ENCODE assay signal across 22 cellular contexts in the genomic region with DNA sequence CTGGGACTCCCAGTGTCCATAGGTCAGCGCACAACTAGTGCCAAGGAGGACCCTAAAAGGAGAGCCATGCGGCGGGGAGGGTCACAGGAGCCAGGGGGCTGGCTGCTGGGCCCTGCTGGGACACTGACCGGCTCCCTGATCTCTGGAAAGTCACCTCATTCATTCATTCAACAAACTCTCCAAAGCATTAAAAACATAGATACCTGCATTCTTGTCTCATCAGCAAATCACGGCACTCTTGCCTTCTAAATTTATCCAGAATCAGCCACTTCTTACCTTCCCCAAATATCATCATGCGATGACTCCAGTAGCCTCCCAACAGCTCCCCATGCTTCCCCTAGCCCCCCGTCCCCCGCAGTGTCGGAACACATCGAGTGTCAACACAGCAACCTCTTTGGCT.
DNase-seq lines count a peak whose midpoint lies in the region; ATAC-seq and TF ChIP-seq lines count a peak whose summit lies in the region.
"Had no signal": no experiment of that assay in that cellular context is flagged by ENCODE, and none has a peak within 500 bp of the region (broad histone marks: within the 10 kb centered on the region; RNA-seq: fewer than 3 reads in every experiment).

No MANE protein-coding gene starts in this region.

- no peak for DNase-seq in right atrium auricular region (ENCODE audit: low spot score)
- no peak for DNase-seq in Right ventricle myocardium inferior (ENCODE audit: missing footprints)
- DNase-seq in psoas muscle: peak in 1 of 2 donors; percentile 30
- DNase-seq in H7: no peak
- DNase-seq: activated CD4-positive, alpha-beta T cell treated with anti-CD3 and anti-CD28 coated beads for 36 hours; caudate nucleus; cortex of kidney; effector memory CD4-positive, alpha-beta T cell; islet precursor cell; NCI-H1436; NCI-H2081; NCI-H2227 treated with DMSO at 0.1 percent for 48 hours; SIG-M5; stimulated activated CD4-positive, alpha-beta T cell treated with anti-CD3 and anti-CD28 coated beads, Interleukin-1b, Interleukin-23, amount 100 ng/mL, for 48 hours had no signal

- H3K4me3 ChIP-seq in right atrium auricular region (no peak overlapping the region), psoas muscle (no peak overlapping the region), H7 (ENCODE audit: insufficient read depth, low read depth, low read length) (no peak overlapping the region)
- H3K4me3 ChIP-seq: smooth muscle cell had no signal

- TF ChIP-seq CTCF in right atrium auricular region (IDR thresholded peaks at IDR 0.05) (no peak), psoas muscle (IDR thresholded peaks at IDR 0.05) (no peak)

- peak overlapping the region; percentile 7 for H3K27ac Mint-ChIP-seq in activated T-helper 17 cell treated with anti-CD3 and anti-CD28 coated beads, Interleukin-2, amount 50 U/mL, for 72 hours
- H3K27ac Mint-ChIP-seq: activated CD4-positive, alpha-beta T cell treated with anti-CD3 and anti-CD28 coated beads for 36 hours; mesothelial cell of epicardium; stimulated activated naive CD8-positive, alpha-beta T cell treated with anti-CD3 and anti-CD28 coated beads, Interleukin-15, Interleukin-2, amounts not matched to agents 100 ng/mL and 50 ng/mL, for 24 hours had no signal

- H3K4me1 ChIP-seq in right atrium auricular region (peaks cover 0 to 46% of the 10 kb centered on the region in 2 donors), psoas muscle (peaks cover 46% of the 10 kb centered on the region)

- H3K27me3 ChIP-seq in right atrium auricular region: no peaks in the 10 kb centered on the region
- no peaks in the 10 kb centered on the region for H3K27me3 ChIP-seq in psoas muscle (ENCODE audit: insufficient read depth in 3 of 3, low read length in 2 of 3)
- no peaks in the 10 kb centered on the region for H3K27me3 ChIP-seq in H7 (ENCODE audit: control insufficient read depth, insufficient read depth, low read length)

- H3K27ac ChIP-seq in right atrium auricular region (peak overlapping the region; percentile 69 to 82), psoas muscle (peak overlapping the region; percentile 73)
- H3K27ac ChIP-seq: epithelial cell of prostate had no signal

- WGBS in psoas muscle, 3 donors: 90 to 97% (median 94%) methylated on average over 10 of the region's 10 CpGs

- H3K4me1 Mint-ChIP-seq in activated T-helper 17 cell treated with anti-CD3 and anti-CD28 coated beads, Interleukin-2, amount 50 U/mL, for 72 hours: peaks cover 43% of the 10 kb centered on the region

- no peak for ATAC-seq in Right ventricle myocardium inferior
- ATAC-seq in activated T-helper 17 cell treated with anti-CD3 and anti-CD28 coated beads, Interleukin-2, amount 50 U/mL, for 72 hours (replicated peaks): no peak
- no peak for ATAC-seq in psoas muscle
- ATAC-seq in GM19324 (IDR thresholded peaks at IDR 0.05; ENCODE audit: low FRiP score, unreplicated experiment): no peak
- ATAC-seq in HG02763 (IDR thresholded peaks at IDR 0.05; ENCODE audit: unreplicated experiment): no peak
- ATAC-seq: activated CD4-positive, alpha-beta T cell treated with anti-CD3 and anti-CD28 coated beads for 36 hours; Panc1 had no signal

- no peaks in the 10 kb centered on the region for H3K9me3 Mint-ChIP-seq in activated T-helper 17 cell treated with anti-CD3 and anti-CD28 coated beads, Interleukin-2, amount 50 U/mL, for 72 hours
- H3K9me3 Mint-ChIP-seq: mesothelial cell of epicardium; stimulated activated naive CD8-positive, alpha-beta T cell treated with anti-CD3 and anti-CD28 coated beads, Interleukin-15, Interleukin-2, amounts not matched to agents 100 ng/mL and 50 ng/mL, for 24 hours had no signal

- H3K36me3 ChIP-seq in right atrium auricular region: no peaks in the 10 kb centered on the region
- H3K36me3 ChIP-seq in psoas muscle (ENCODE audit: insufficient read depth in 1 of 2, low read depth in 1 of 2): no peaks in the 10 kb centered on the region
- no peaks in the 10 kb centered on the region for H3K36me3 ChIP-seq in H7 (replicated peaks; ENCODE audit: control insufficient read depth, insufficient read depth, low read length)

- no peak overlapping the region for H3K4me3 Mint-ChIP-seq in activated T-helper 17 cell treated with anti-CD3 and anti-CD28 coated beads, Interleukin-2, amount 50 U/mL, for 72 hours
- H3K4me3 Mint-ChIP-seq: activated CD4-positive, alpha-beta T cell treated with anti-CD3 and anti-CD28 coated beads for 36 hours; mesothelial cell of epicardium; stimulated activated naive CD8-positive, alpha-beta T cell treated with anti-CD3 and anti-CD28 coated beads, Interleukin-15, Interleukin-2, amounts not matched to agents 100 ng/mL and 50 ng/mL, for 24 hours had no signal

- no peaks in the 10 kb centered on the region for H3K9me3 ChIP-seq in right atrium auricular region
- no peaks in the 10 kb centered on the region for H3K9me3 ChIP-seq in psoas muscle

- intact Hi-C loops in Right ventricle myocardium inferior (cut with DNase I) (no loop called here), psoas muscle (cut with DNase I) (no loop called here)

- peaks cover under 1% of the 10 kb centered on the region for H3K27me3 Mint-ChIP-seq in activated T-helper 17 cell treated with anti-CD3 and anti-CD28 coated beads, Interleukin-2, amount 50 U/mL, for 72 hours

- H3K36me3 Mint-ChIP-seq in activated T-helper 17 cell treated with anti-CD3 and anti-CD28 coated beads, Interleukin-2, amount 50 U/mL, for 72 hours (ENCODE audit: low read depth): no peaks in the 10 kb centered on the region
- H3K36me3 Mint-ChIP-seq: mesothelial cell of epicardium had no signal
